Comparison of ENCODE assay signal across 12 cellular contexts in the genomic region with DNA sequence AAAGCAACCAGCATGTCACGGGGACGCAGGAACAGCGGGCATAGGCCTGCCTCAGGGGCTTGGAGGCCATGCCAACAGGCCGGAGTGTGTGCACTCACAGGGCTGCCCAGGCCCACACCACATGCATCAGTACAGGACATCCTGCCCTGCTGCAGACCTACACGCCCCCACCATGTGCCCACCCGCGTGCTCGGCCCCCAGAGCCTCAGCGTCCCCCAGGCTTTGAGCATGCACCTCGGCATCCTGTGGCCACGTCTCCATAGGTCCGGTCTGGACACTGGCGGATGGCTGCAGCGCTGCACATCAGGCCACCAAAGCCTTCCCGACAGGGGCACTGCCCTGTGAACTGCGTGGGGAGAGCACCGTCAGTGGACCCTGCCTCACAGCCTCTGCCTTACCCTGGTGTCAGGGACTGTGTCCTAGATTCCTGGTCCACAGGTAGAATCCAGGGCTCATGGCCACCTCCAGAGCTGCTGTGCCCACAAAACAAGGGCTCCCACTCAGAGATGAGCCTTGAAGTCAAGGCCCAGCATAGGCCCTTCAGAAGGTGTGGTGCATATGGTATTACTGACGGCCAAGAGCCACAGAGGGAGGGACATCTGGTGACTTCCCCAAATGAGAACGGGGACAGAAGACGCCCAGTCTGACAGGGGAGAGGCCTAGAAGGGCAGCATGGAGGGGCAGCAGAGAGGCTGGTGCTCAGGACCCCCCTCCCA. TPM values are rescaled to one million over a fixed set of nuclear protein-coding genes. Genes with fewer than 3 reads are reported as not detected.
DNase-seq lines count a peak whose midpoint lies in the region; ATAC-seq and TF ChIP-seq lines count a peak whose summit lies in the region.
"Had no signal": no experiment of that assay in that cellular context is flagged by ENCODE, and none has a peak within 500 bp of the region (broad histone marks: within the 10 kb centered on the region; RNA-seq: fewer than 3 reads in every experiment).

No MANE protein-coding gene starts in this region.

- H3K36me3 ChIP-seq in left ventricle myocardium inferior = no peaks in the 10 kb centered on the region
- H3K36me3 ChIP-seq in Panc1 (ENCODE audit: control insufficient read depth, insufficient read depth, low read length) = no peaks in the 10 kb centered on the region
- peaks cover 0 to 18% (median 9%) of the 10 kb centered on the region in 4 donors for H3K36me3 ChIP-seq in upper lobe of left lung
- H3K36me3 ChIP-seq: thoracic aorta had no signal

- H3K27me3 ChIP-seq in left ventricle myocardium inferior (ENCODE audit: low read depth) = no peaks in the 10 kb centered on the region
- H3K27me3 ChIP-seq in Panc1 (ENCODE audit: control insufficient read depth, insufficient read depth, low read length) = no peaks in the 10 kb centered on the region
- no peaks in the 10 kb centered on the region for H3K27me3 ChIP-seq in right cardiac atrium (ENCODE audit: control insufficient read depth, insufficient read depth)
- no peaks in the 10 kb centered on the region for H3K27me3 ChIP-seq in upper lobe of left lung

- TF ChIP-seq EP300 in upper lobe of left lung (IDR thresholded peaks at IDR 0.05) = no peak

- TF ChIP-seq POLR2A in upper lobe of left lung (IDR thresholded peaks at IDR 0.05) = no peak

- peak; percentile 31; the same call in 1 of the 2 replicates for ATAC-seq in Panc1
- ATAC-seq in right cardiac atrium = peak in 1 of 2 donors; percentile 8
- peak; percentile 31 to 63 for ATAC-seq in upper lobe of left lung (ENCODE audit: low FRiP score in 2 of 2)
- ATAC-seq in HG02938 (IDR thresholded peaks at IDR 0.05; ENCODE audit: unreplicated experiment) = no peak

- intact Hi-C loops in left ventricle myocardium inferior (cut with micrococcal nuclease) (loop anchor here (5.0 kb wide), 1 partner anchor 39 kb away; no protein-coding TSS in a partner anchor), cardiac septum (cut with DNase I) (loop anchor here (1.0 to 5.0 kb wide), 4 partner anchors 24 to 121 kb away; no protein-coding TSS in a partner anchor), Panc1 (cut with micrococcal nuclease; ENCODE audit: unreplicated experiment) (loop anchor here (2.0 kb wide), 1 partner anchor 50 kb away; no protein-coding TSS in a partner anchor), right cardiac atrium (cut with DNase I) (loop anchor here in 3 of 4 donors (2.0 to 10.0 kb wide), 6 partner anchors 39 to 118 kb away; a partner anchor contains a TSS)

- H3K4me3 ChIP-seq in left ventricle myocardium inferior (peak overlapping the region; percentile 30), Panc1 (ENCODE audit: low read depth in 2 of 2, low read length in 2 of 2) (no peak overlapping the region), right cardiac atrium (ENCODE audit: low read length) (no peak overlapping the region), upper lobe of left lung (no peak overlapping the region)
- H3K4me3 ChIP-seq: SK-N-MC, thoracic aorta had no signal

- H3K27ac ChIP-seq in left ventricle myocardium inferior (replicated peaks) (peak overlapping the region; percentile 76), Panc1 (ENCODE audit: low read length) (no peak overlapping the region), right cardiac atrium (ENCODE audit: low read length) (peak overlapping the region; percentile 42), upper lobe of left lung (peak overlapping the region in 2 of 4 donors; percentile 29 to 42)
- H3K27ac ChIP-seq: SK-N-MC, thoracic aorta had no signal

- 85% methylated on average over 20 of the region's 20 CpGs for WGBS in right cardiac atrium
- WGBS in upper lobe of left lung, 2 donors = 75 to 86% methylated on average over 5 to 12 of the region's 20 CpGs

- H3K9me3 ChIP-seq in left ventricle myocardium inferior (replicated peaks) (no peaks in the 10 kb centered on the region), Panc1 (ENCODE audit: control insufficient read depth, insufficient read depth, low read depth, low read length) (no peaks in the 10 kb centered on the region), right cardiac atrium (ENCODE audit: control insufficient read depth, low read length) (no peaks in the 10 kb centered on the region), upper lobe of left lung (no peaks in the 10 kb centered on the region)
- H3K9me3 ChIP-seq: thoracic aorta had no signal

- POLR2A ChIA-PET in Panc1 (lab: Charles Lee) = no interaction called here

- in situ Hi-C loops in Panc1 (cut with HindIII; ENCODE audit: low pct_unique_long_range_greater_than_20kb, low sequenced_read_pairs) = no loop called here

- peaks cover 65% of the 10 kb centered on the region for H3K4me1 ChIP-seq in left ventricle myocardium inferior
- no peaks in the 10 kb centered on the region for H3K4me1 ChIP-seq in Panc1 (ENCODE audit: control insufficient read depth, insufficient read depth, low read length)
- H3K4me1 ChIP-seq in right cardiac atrium (ENCODE audit: control insufficient read depth, insufficient read depth, low read length) = peaks cover 5% of the 10 kb centered on the region
- peaks cover 12 to 21% (median 19%) of the 10 kb centered on the region in 4 donors for H3K4me1 ChIP-seq in upper lobe of left lung

- DNase-seq in left ventricle myocardium inferior (no peak), cardiac septum (ENCODE audit: low spot score) (no peak), Panc1 (ENCODE audit: low read depth, low spot score) (no peak), right cardiac atrium (peak in 1 of 3 donors; percentile 55), upper lobe of left lung (peak in 1 of 2 donors; percentile 60), NCI-H1092 treated with DMSO at 0.1 percent for 48 hours (lab: John Stamatoyannopoulos, UW) (no peak), DMS79 treated with DMSO at 0.1 percent for 48 hours (lab: John Stamatoyannopoulos, UW) (no peak)
- DNase-seq: cortex of kidney had no signal

- BruUV-seq in Panc1 (replicated peaks; lab: Mats Ljungman, UMichigan) = no TSS peak

- CTCF ChIA-PET in Panc1 (lab: Charles Lee) = no interaction called here

- TF ChIP-seq CTCF in left ventricle myocardium inferior (IDR thresholded peaks at IDR 0.05; ENCODE audit: borderline replicate concordance) = no peak
- no peak for TF ChIP-seq CTCF in Panc1 (IDR thresholded peaks at IDR 0.05)
- no peak for TF ChIP-seq CTCF in upper lobe of left lung (IDR thresholded peaks at IDR 0.05)

RNA-seq across cellular contexts. Expression of a gene that starts 25.4 kb away (rescaled TPM):
- 6.5 TPM for total RNA-seq in left ventricle myocardium inferior
- 3.6 TPM for total RNA-seq in cardiac septum
- total RNA-seq in Panc1 (2021; ENCODE audit: unreplicated experiment) = 0.85 TPM
- polyA plus RNA-seq in Panc1 (2012; ENCODE audit: insufficient read length) = 0.21 TPM
- total RNA-seq in right cardiac atrium = 10 to 100 TPM in 2 of 4 donors, 1 to 10 TPM in 2; 3.0 to 13.7 (median 11.0) TPM
- polyA plus RNA-seq in right cardiac atrium = 4.9 TPM
- total RNA-seq in upper lobe of left lung = 100 to 1,000 TPM in 2 of 6 donors, 10 to 100 TPM in 4; 26.2 to 146 (median 79.6) TPM

RNA-seq across cellular contexts. Expression of a gene that starts 43.3 kb away (rescaled TPM):
- total RNA-seq in left ventricle myocardium inferior (not detected), cardiac septum (not detected), Panc1 (2021; ENCODE audit: unreplicated experiment) (not detected), right cardiac atrium (under 1 TPM in 1 of 4 donors, not detected in 3; 0.20 TPM), upper lobe of left lung (under 1 TPM in 3 of 6 donors, not detected in 3; 0.20 to 0.46 (median 0.30) TPM)
- not detected for polyA plus RNA-seq in Panc1 (2012; ENCODE audit: insufficient read length)
- polyA plus RNA-seq in right cardiac atrium = 0.07 TPM
- total RNA-seq: activated CD8-positive, alpha-beta T cell treated with anti-CD3 and anti-CD28 coated beads, Interleukin-2, amount 10 ng/mL, durations not matched to agents 7 days and 5 days; thoracic aorta had no signal

RNA-seq across cellular contexts. Expression of a gene that starts 48.4 kb away (rescaled TPM):
- total RNA-seq in left ventricle myocardium inferior (307 TPM), cardiac septum (246 TPM), Panc1 (2021; ENCODE audit: unreplicated experiment) (2.5 TPM), right cardiac atrium (100 to 1,000 TPM in 3 of 4 donors, 10 to 100 TPM in 1; 77.4 to 414 (median 243) TPM), upper lobe of left lung (100 to 1,000 TPM in 1 of 6 donors, 10 to 100 TPM in 5; 14.4 to 108 (median 46.0) TPM)
- polyA plus RNA-seq in Panc1 (2012; ENCODE audit: insufficient read length) = 0.86 TPM
- polyA plus RNA-seq in right cardiac atrium = 398 TPM
- total RNA-seq: activated CD8-positive, alpha-beta T cell treated with anti-CD3 and anti-CD28 coated beads, Interleukin-2, amount 10 ng/mL, durations not matched to agents 7 days and 5 days had no signal
